In the genomic region with DNA sequence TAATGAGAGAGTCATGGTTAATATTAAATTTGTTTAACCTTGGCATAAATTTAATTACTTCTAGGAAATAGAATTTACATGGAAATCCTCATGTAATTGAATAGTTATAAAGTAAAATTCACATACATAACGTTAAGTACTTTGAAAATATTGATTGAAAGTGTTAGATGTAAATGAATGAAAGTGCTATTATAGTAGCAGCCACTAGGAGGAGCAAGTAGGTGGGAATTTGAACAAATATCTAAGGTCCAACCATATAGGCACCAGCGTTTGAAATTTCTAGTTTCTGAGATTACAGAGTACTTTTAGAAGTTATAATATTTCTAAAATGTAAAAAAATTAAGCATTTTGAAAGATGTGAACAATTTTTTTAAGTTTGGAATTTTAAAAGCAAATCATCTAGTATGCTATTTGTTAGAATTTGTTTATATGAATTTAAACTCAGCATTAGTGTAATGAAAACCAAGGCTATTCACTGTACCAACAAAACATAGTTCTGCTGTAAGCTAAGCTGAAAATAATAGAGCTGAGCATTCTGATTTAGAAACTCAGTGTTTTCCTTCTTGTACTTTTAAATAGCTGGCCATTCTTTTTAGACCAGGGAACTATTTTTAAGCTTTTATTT, we compare ENCODE assay signal across 8 cellular contexts. TPM values are rescaled to one million over a fixed set of nuclear protein-coding genes. Genes with fewer than 3 reads are reported as not detected.
DNase-seq lines count a peak whose midpoint lies in the region; ATAC-seq and TF ChIP-seq lines count a peak whose summit lies in the region.

No MANE protein-coding gene starts in this region.

- peak overlapping the region; percentile 84 for H3K27ac ChIP-seq in left ventricle myocardium inferior (replicated peaks)

- no peaks in the 10 kb centered on the region for H3K27me3 ChIP-seq in left ventricle myocardium inferior (ENCODE audit: low read depth)

- intact Hi-C loops in activated B cell treated with CpG ODN at 0.5 μM for 24 hours (cut with micrococcal nuclease) (loop anchor here (1.0 to 5.0 kb wide), 4 partner anchors 224 to 1112 kb away; a partner anchor contains a TSS), left ventricle myocardium inferior (cut with micrococcal nuclease) (loop anchor here (10.0 kb wide), 1 partner anchor 1112 kb away; no protein-coding TSS in a partner anchor)

- H3K36me3 Mint-ChIP-seq in activated B cell treated with CpG ODN at 0.5 μM for 24 hours (ENCODE audit: low read depth) = no peaks in the 10 kb centered on the region

- H3K4me3 ChIP-seq in left ventricle myocardium inferior = peak overlapping the region; percentile 65
- peak overlapping the region; percentile 35 for H3K4me3 ChIP-seq in skeletal muscle cell (ENCODE audit: low read depth, low read length)

- POLR2A ChIA-PET in activated B cell treated with CpG ODN at 0.5 μM for 24 hours (lab: Charles Lee) = no interaction called here

- no peak overlapping the region for H3K27ac Mint-ChIP-seq in activated B cell treated with CpG ODN at 0.5 μM for 24 hours

- H3K9me3 Mint-ChIP-seq in activated B cell treated with CpG ODN at 0.5 μM for 24 hours = no peaks in the 10 kb centered on the region

- no peaks in the 10 kb centered on the region for H3K9me3 ChIP-seq in left ventricle myocardium inferior (replicated peaks)

- DNase-seq in Ammon's horn (ENCODE audit: low spot score) (peak; percentile 72), NCI-H2171 (lab: John Stamatoyannopoulos, UW) (peak; percentile 11), activated B cell treated with CpG ODN at 0.5 μM for 24 hours (no peak), left ventricle myocardium inferior (no peak), skeletal muscle cell (ENCODE audit: low read depth) (no peak), 8988T (no peak)

- H3K27me3 Mint-ChIP-seq in activated B cell treated with CpG ODN at 0.5 μM for 24 hours = no peaks in the 10 kb centered on the region

- H3K4me1 ChIP-seq in left ventricle myocardium inferior = peaks cover 90% of the 10 kb centered on the region

- ATAC-seq in GM18508 (IDR thresholded peaks at IDR 0.05; ENCODE audit: insufficient read depth, unreplicated experiment) (peak; percentile 56), HG03064 (IDR thresholded peaks at IDR 0.05; ENCODE audit: low read depth, unreplicated experiment) (peak; percentile 52), activated B cell treated with CpG ODN at 0.5 μM for 24 hours (ENCODE audit: low read depth) (peak; percentile 61)

- no peaks in the 10 kb centered on the region for H3K36me3 ChIP-seq in left ventricle myocardium inferior

- TF ChIP-seq CTCF in activated B cell treated with CpG ODN at 0.5 μM for 24 hours (IDR thresholded peaks at IDR 0.05) (peak; percentile 83), left ventricle myocardium inferior (IDR thresholded peaks at IDR 0.05; ENCODE audit: borderline replicate concordance) (peak; percentile 83)

- CTCF ChIA-PET in activated B cell treated with CpG ODN at 0.5 μM for 24 hours (lab: Charles Lee) = interaction anchor here (1.0 to 1.1 kb wide), 2 partner anchors 18 to 1112 kb away, joined by 3 to 4 read pairs; no protein-coding TSS in a partner anchor

- no peak overlapping the region for H3K4me3 Mint-ChIP-seq in activated B cell treated with CpG ODN at 0.5 μM for 24 hours

- H3K4me1 Mint-ChIP-seq in activated B cell treated with CpG ODN at 0.5 μM for 24 hours = peaks cover 24% of the 10 kb centered on the region

RNA-seq across cellular contexts. Expression of a gene that starts 3.3 kb away (rescaled TPM):
- not detected in 2 replicates for total RNA-seq in activated B cell treated with CpG ODN at 0.5 μM for 24 hours
- 77.2 TPM for total RNA-seq in left ventricle myocardium inferior

Comparison
In these comparisons a context has a peak if more than half of its experiments do, and no peak if none do; other contexts are left out.
1. DNase-seq: peak in Ammon's horn (single experiment) and NCI-H2171 (single experiment); none in activated B cell treated with CpG ODN at 0.5 μM for 24 hours (single experiment), left ventricle myocardium inferior (single experiment), skeletal muscle cell (single experiment) and 8988T (single experiment).
2. RNA of a gene that starts 3.3 kb away (total RNA-seq): 77.2 TPM in left ventricle myocardium inferior (single experiment); not detected in activated B cell treated with CpG ODN at 0.5 μM for 24 hours; every median in the first group is over 10 times any median in the second.
3. Peak in every context shown above with its lines, with median percentiles within 50 percentile points of each other: ATAC-seq.